ENCODE assay signal across 8 cellular contexts in genomic region chr6:130843575-130844320, GRCh38. TPM values are rescaled to one million over a fixed set of nuclear protein-coding genes. Genes with fewer than 3 reads are reported as not detected.
DNase-seq lines count a peak whose midpoint lies in the region; ATAC-seq, FAIRE-seq and TF ChIP-seq lines count a peak whose summit lies in the region.

No MANE protein-coding gene starts in this region.

- H3K9me3 Mint-ChIP-seq in H9, result no peaks in the 10 kb centered on the region; a peak in 1 of 5 replicates

- no peak overlapping the region for H3K18ac ChIP-seq in H9 (ENCODE audit: insufficient read length, low read depth, low read length)

- no peaks in the 10 kb centered on the region for H3K79me1 ChIP-seq in H9 (ENCODE audit: insufficient read depth, low read depth, low read length, poor library complexity, severe bottlenecking)

- no peak overlapping the region for H3K27ac Mint-ChIP-seq in H9

- H3K23me2 ChIP-seq in H9 (ENCODE audit: insufficient read length, low read depth, low read length, poor library complexity, severe bottlenecking), result no peaks in the 10 kb centered on the region

- H3K4me3 Mint-ChIP-seq in H9, result no peak overlapping the region

- H3K27ac ChIP-seq in heart right ventricle (no peak overlapping the region), H9 (ENCODE audit: insufficient read length, low read depth, low read length) (no peak overlapping the region), MM.1S (ENCODE audit: low read length) (no peak overlapping the region), adrenal gland (no peak overlapping the region), keratinocyte (ENCODE audit: control insufficient read depth, insufficient read depth, low read length) (no peak overlapping the region), uterus (peak overlapping the region; percentile 10 to 23)

- H3K4ac ChIP-seq in H9 (ENCODE audit: low read depth, low read length), result no peak overlapping the region

- H3K9me2 ChIP-seq in MM.1S (replicated peaks; ENCODE audit: insufficient read depth, low read length), result no peaks in the 10 kb centered on the region

- H3T11ph ChIP-seq in H9 (ENCODE audit: low read length), result no peak overlapping the region

- H3K9me1 ChIP-seq in keratinocyte (ENCODE audit: control insufficient read depth, extremely low read depth, insufficient read depth, low read length), result no peaks in the 10 kb centered on the region

- H4K8ac ChIP-seq in H9 (replicated peaks; ENCODE audit: insufficient read length, low read depth, low read length), result no peak overlapping the region

- intact Hi-C loops in heart right ventricle (cut with DNase I) (loop anchor here in 3 of 10 donors (10.0 kb wide), 1 partner anchor 519 kb away; no protein-coding TSS in a partner anchor), cardiac septum (cut with DNase I) (loop anchor here (10.0 kb wide), 1 partner anchor 519 kb away; no protein-coding TSS in a partner anchor), adrenal gland (cut with DNase I) (loop anchor here (10.0 kb wide), 2 partner anchors 519 to 789 kb away; no protein-coding TSS in a partner anchor), uterus (cut with DNase I; ENCODE audit: low total_unique reads) (loop anchor here (10.0 kb wide), 1 partner anchor 519 kb away; no protein-coding TSS in a partner anchor)

- dilution Hi-C loops in keratinocyte (cut with MboI; ENCODE audit: extremely low pct_ligation_motif_present, low sequenced_read_pairs), result no loop called here

- peak; percentile 34 for FAIRE-seq in keratinocyte (lab: Jason Lieb, UNC)

- peak in 7 of 9 donors; percentile 22 to 55 (median 47) for TF ChIP-seq CTCF in heart right ventricle (IDR thresholded peaks at IDR 0.05)
- TF ChIP-seq CTCF in H9 (conservative IDR thresholded peaks at IDR 0.05), result peak; percentile 77
- TF ChIP-seq CTCF in MM.1S (IDR thresholded peaks at IDR 0.05; ENCODE audit: low read length), result peak; percentile 75
- peak; percentile 31 to 73 (median 66) for TF ChIP-seq CTCF in adrenal gland (IDR thresholded peaks at IDR 0.05)
- TF ChIP-seq CTCF in keratinocyte (optimal IDR thresholded peaks at IDR 0.05 in 1 of 3, IDR thresholded peaks at IDR 0.05 in 1 of 3, conservative IDR thresholded peaks at IDR 0.05 in 1 of 3; ENCODE audit: extremely low read depth in 1 of 3, insufficient read depth in 2 of 3, low read length in 3 of 3), result peak in 2 of 3 experiments; percentile 35 to 56
- peak in 3 of 4 experiments; percentile 36 to 68 (median 63) for TF ChIP-seq CTCF in uterus (IDR thresholded peaks at IDR 0.05)

- H2AK5ac ChIP-seq in H9 (ENCODE audit: insufficient read length, low read length), result no peak overlapping the region

- H4K91ac ChIP-seq in H9 (ENCODE audit: insufficient read length, low read depth, low read length), result no peak overlapping the region

- TF ChIP-seq POLR2A in adrenal gland (IDR thresholded peaks at IDR 0.05), result no peak
- no peak for TF ChIP-seq POLR2A in uterus (IDR thresholded peaks at IDR 0.05)

- H4K20me1 ChIP-seq in H9 (ENCODE audit: control insufficient read depth, insufficient read depth, insufficient read length), result no peaks in the 10 kb centered on the region
- H4K20me1 ChIP-seq in MM.1S (ENCODE audit: insufficient read depth, low read length), result no peaks in the 10 kb centered on the region
- H4K20me1 ChIP-seq in keratinocyte (ENCODE audit: control insufficient read depth, extremely low read depth, insufficient read depth, low read length), result no peaks in the 10 kb centered on the region

- H3K9ac ChIP-seq in H9 (ENCODE audit: extremely low read depth, insufficient read length, low read length) (no peak overlapping the region), MM.1S (ENCODE audit: low read length) (no peak overlapping the region), keratinocyte (ENCODE audit: control insufficient read depth, extremely low read depth, insufficient read depth, low read length) (no peak overlapping the region)

- H3K79me2 ChIP-seq in H9 (ENCODE audit: insufficient read depth, low read length), result no peaks in the 10 kb centered on the region
- no peaks in the 10 kb centered on the region for H3K79me2 ChIP-seq in MM.1S (ENCODE audit: low read length)
- no peaks in the 10 kb centered on the region for H3K79me2 ChIP-seq in keratinocyte (ENCODE audit: control insufficient read depth, insufficient read depth, low read length)

- no peaks in the 10 kb centered on the region for H3K27me3 ChIP-seq in heart right ventricle
- no peaks in the 10 kb centered on the region for H3K27me3 ChIP-seq in H9 (ENCODE audit: insufficient read depth, low read length)
- H3K27me3 ChIP-seq in MM.1S (replicated peaks; ENCODE audit: insufficient read depth, low read length), result no peaks in the 10 kb centered on the region
- H3K27me3 ChIP-seq in adrenal gland, result no peaks in the 10 kb centered on the region
- H3K27me3 ChIP-seq in keratinocyte (ENCODE audit: control insufficient read depth, extremely low read depth, insufficient read depth, low read length), result no peaks in the 10 kb centered on the region
- H3K27me3 ChIP-seq in uterus, result no peaks in the 10 kb centered on the region

- H3F3A ChIP-seq in MM.1S (ENCODE audit: insufficient read depth, low read length), result no peaks in the 10 kb centered on the region

- H3K27me3 Mint-ChIP-seq in H9 (ENCODE audit: low read depth), result no peaks in the 10 kb centered on the region

- no peak overlapping the region for H2BK5ac ChIP-seq in H9 (ENCODE audit: insufficient read length, low read length)

- ATAC-seq in heart right ventricle, result peak in 1 of 8 donors; percentile 48

- H2AFZ ChIP-seq in H9 (ENCODE audit: low read length) (no peak overlapping the region), MM.1S (ENCODE audit: low read length) (no peak overlapping the region), keratinocyte (ENCODE audit: control insufficient read depth, low read length) (no peak overlapping the region)

- peaks cover 0 to 20% (median 6%) of the 10 kb centered on the region in 9 donors for H3K4me1 ChIP-seq in heart right ventricle
- peaks cover 4% of the 10 kb centered on the region for H3K4me1 ChIP-seq in H9 (ENCODE audit: insufficient read depth, low read length)
- peaks cover 7% of the 10 kb centered on the region for H3K4me1 ChIP-seq in MM.1S (ENCODE audit: low read length)
- no peaks in the 10 kb centered on the region for H3K4me1 ChIP-seq in adrenal gland (replicated peaks in 1 of 2)
- H3K4me1 ChIP-seq in keratinocyte (ENCODE audit: control insufficient read depth, extremely low read depth, insufficient read depth, low read length), result no peaks in the 10 kb centered on the region
- H3K4me1 ChIP-seq in uterus, result peaks cover 0 to 6% of the 10 kb centered on the region in 2 donors

- H3K9me3 ChIP-seq in heart right ventricle (no peaks in the 10 kb centered on the region), H9 (ENCODE audit: control insufficient read depth, low read depth, low read length) (no peaks in the 10 kb centered on the region), MM.1S (replicated peaks; ENCODE audit: insufficient read depth, low read length) (no peaks in the 10 kb centered on the region), adrenal gland (replicated peaks in 1 of 3) (no peaks in the 10 kb centered on the region), keratinocyte (ENCODE audit: control insufficient read depth, low read depth, low read length) (no peaks in the 10 kb centered on the region), uterus (no peaks in the 10 kb centered on the region)

- H3K36me3 Mint-ChIP-seq in H9 (ENCODE audit: insufficient read depth in 1 of 3, low read depth in 3 of 3), result peaks cover 0 to 5% (median 0%) of the 10 kb centered on the region in 3 experiments; a peak in 3 of 7 replicates

- no peak overlapping the region for H2BK12ac ChIP-seq in H9 (ENCODE audit: insufficient read length, low read depth, low read length)

- no peak overlapping the region for H2BK20ac ChIP-seq in H9 (ENCODE audit: low read depth, low read length, poor library complexity, severe bottlenecking)

- 77 to 79% methylated on average over 3 of the region's 3 CpGs for WGBS in heart right ventricle, 2 donors
- no CpG with 5 or more reads among the region's 3 CpGs for WGBS in H9 (ENCODE audit: extremely low coverage, insufficient read length, low lambda C conversion rate)
- WGBS in adrenal gland, 4 donors, result 71 to 85% (median 74%) methylated on average over 3 of the region's 3 CpGs

- DNase-seq in heart right ventricle, result no peak
- no peak for DNase-seq in cardiac septum (ENCODE audit: low spot score)
- DNase-seq in H9, result no peak
- peak; percentile 55 for DNase-seq in MM.1S
- no peak for DNase-seq in adrenal gland
- no peak for DNase-seq in keratinocyte (ENCODE audit: low read depth, low spot score)
- DNase-seq in uterus, result no peak
- DNase-seq in stimulated activated CD4-positive, alpha-beta T cell treated with anti-CD3 and anti-CD28 coated beads, Interleukin-12 subunit alpha, Interleukin-12 subunit beta, amount 100 ng/mL, for 4 hours, result no peak

- H3K4me2 ChIP-seq in H9 (ENCODE audit: insufficient read depth, insufficient read length, low read length) (no peak overlapping the region), MM.1S (ENCODE audit: low read depth, low read length) (no peak overlapping the region), keratinocyte (ENCODE audit: control insufficient read depth, extremely low read depth, insufficient read depth, low read depth, low read length) (no peak overlapping the region)

- H3K56ac ChIP-seq in H9 (ENCODE audit: insufficient read length, low read depth, low read length), result no peak overlapping the region

- no peak overlapping the region for H2BK15ac ChIP-seq in H9 (ENCODE audit: low read depth, low read length)

- H3K4me3 ChIP-seq in heart right ventricle, result no peak overlapping the region
- H3K4me3 ChIP-seq in MM.1S (ENCODE audit: low read length), result no peak overlapping the region
- H3K4me3 ChIP-seq in adrenal gland, result no peak overlapping the region
- no peak overlapping the region for H3K4me3 ChIP-seq in keratinocyte (ENCODE audit: control insufficient read depth in 2 of 3, extremely low read depth in 1 of 3, insufficient read depth in 2 of 3, low read depth in 1 of 3, low read length in 3 of 3)
- H3K4me3 ChIP-seq in uterus, result no peak overlapping the region

- peaks cover 40% of the 10 kb centered on the region in 2 experiments for H3K4me1 Mint-ChIP-seq in H9

- H3K36me3 ChIP-seq in heart right ventricle, result peaks cover 0 to 32% (median 6%) of the 10 kb centered on the region in 9 donors
- H3K36me3 ChIP-seq in MM.1S (replicated peaks; ENCODE audit: insufficient read depth, low read length), result no peaks in the 10 kb centered on the region
- no peaks in the 10 kb centered on the region for H3K36me3 ChIP-seq in adrenal gland (replicated peaks in 1 of 2)
- H3K36me3 ChIP-seq in keratinocyte (ENCODE audit: control insufficient read depth in 2 of 2, extremely low read depth in 1 of 2, insufficient read depth in 2 of 2, low read length in 2 of 2), result no peaks in the 10 kb centered on the region
- H3K36me3 ChIP-seq in uterus, result no peaks in the 10 kb centered on the region

- H2BK120ac ChIP-seq in H9 (ENCODE audit: low read depth, low read length, poor library complexity, severe bottlenecking), result no peak overlapping the region

- H3K23ac ChIP-seq in H9 (ENCODE audit: insufficient read length, low read depth, low read length), result no peak overlapping the region

- H3K14ac ChIP-seq in H9 (ENCODE audit: insufficient read depth, low read length), result no peak overlapping the region

- no peak overlapping the region for H4K5ac ChIP-seq in H9 (ENCODE audit: insufficient read length, low read depth, low read length)

RNA-seq across cellular contexts. Expression of gene SMLR1, which starts 16.5 kb away (rescaled TPM):
- total RNA-seq in heart right ventricle, result not detected
- not detected for polyA plus RNA-seq in heart right ventricle
- not detected for total RNA-seq in cardiac septum
- not detected in 2 replicates for total RNA-seq in H9 (2021)
- 1 to 10 TPM in 2 of 8 donors, under 1 TPM in 4, not detected in 2; 0.08 to 3.9 (median 0.57) TPM for total RNA-seq in adrenal gland
- polyA plus RNA-seq in adrenal gland, result under 1 TPM in 2 of 3 donors, not detected in 1; 0.10 to 0.46 TPM
- polyA plus RNA-seq in keratinocyte, result not detected in 3 replicates
- polyA plus RNA-seq in keratinocyte (2011; ENCODE audit: low read depth), result not detected
- polyA plus RNA-seq in keratinocyte (2011; cell fraction: cytosol; rRNA removed), result not detected in 2 replicates
- not detected in 2 replicates for polyA plus RNA-seq in keratinocyte (2011; cell fraction: nucleus; rRNA removed)
- not detected in 2 replicates for polyA plus RNA-seq in keratinocyte (2012; ENCODE audit: low replicate concordance)
- not detected in 3 replicates for polyA minus RNA-seq in keratinocyte
- not detected for polyA minus RNA-seq in keratinocyte (2011; cell fraction: cytosol; rRNA and poly(A)+ RNA removed)
- polyA minus RNA-seq in keratinocyte (2011; cell fraction: nucleus; rRNA and poly(A)+ RNA removed), result not detected in 2 replicates
- total RNA-seq in uterus, result not detected

Comparison
In these comparisons a context has a peak if more than half of its experiments do, and no peak if none do; other contexts are left out.
1. H3K27ac ChIP-seq: peak in uterus (2 of 2); none in heart right ventricle (0 of 10), H9 (single experiment), MM.1S (single experiment), adrenal gland (0 of 5) and keratinocyte (single experiment).
2. Peak in every context shown above with its lines, with median percentiles within 50 percentile points of each other: CTCF ChIP-seq.